Comparison of ENCODE assay signal across 8 cellular contexts in the genomic region with DNA sequence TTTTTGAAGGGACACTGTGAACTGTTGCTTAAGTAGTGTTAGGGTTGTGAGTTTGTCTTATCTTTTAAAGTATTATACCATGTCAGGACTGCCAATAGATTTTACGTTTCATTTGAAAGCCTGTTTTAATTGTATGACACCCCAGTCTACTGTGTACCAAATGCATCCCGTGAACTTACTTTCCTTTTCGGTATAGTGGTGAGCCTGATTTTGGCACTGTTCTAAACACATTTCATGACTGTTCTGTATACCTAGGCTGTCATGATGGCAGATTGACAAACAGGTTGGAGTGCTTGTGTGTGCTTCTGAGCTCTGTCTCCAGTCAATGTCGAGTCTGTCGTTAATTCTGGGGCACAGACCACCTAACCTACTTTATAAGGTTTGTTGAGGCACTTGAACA. TPM values are rescaled to one million over a fixed set of nuclear protein-coding genes. Genes with fewer than 3 reads are reported as not detected.
DNase-seq lines count a peak whose midpoint lies in the region; ATAC-seq, FAIRE-seq and TF ChIP-seq lines count a peak whose summit lies in the region.

No MANE protein-coding gene starts in this region.

- H3K9me3 Mint-ChIP-seq in activated naive CD4-positive, alpha-beta T cell treated with anti-CD3 and anti-CD28 coated beads for 36 hours, result no peaks in the 10 kb centered on the region
- no peaks in the 10 kb centered on the region for H3K9me3 Mint-ChIP-seq in WTC11

- H3K4me2 ChIP-seq in hepatocyte, result peak overlapping the region; percentile 88

- peak overlapping the region; percentile 93 for H3K4me3 Mint-ChIP-seq in activated naive CD4-positive, alpha-beta T cell treated with anti-CD3 and anti-CD28 coated beads for 36 hours
- H3K4me3 Mint-ChIP-seq in WTC11, result peak overlapping the region; percentile 94

- POLR2A ChIA-PET in WTC11 (lab: Charles Lee), result interaction anchor here (0.5 to 1.7 kb wide), 6 partner anchors 9 to 392 kb away, joined by 3 to 11 read pairs (median 6); a partner anchor contains a TSS

- peaks cover 61% of the 10 kb centered on the region for H3K79me2 ChIP-seq in hepatocyte

- H3K9me3 ChIP-seq in hepatocyte (ENCODE audit: low read depth) (no peaks in the 10 kb centered on the region), small intestine (ENCODE audit: control insufficient read depth, low read depth) (no peaks in the 10 kb centered on the region)

- WGBS in hepatocyte (ENCODE audit: low lambda C conversion rate, missing lambda C conversion rate), result 2% methylated on average over 5 of the region's 5 CpGs
- 0 to 4% (median 2%) methylated on average over 5 of the region's 5 CpGs for WGBS in small intestine, 3 donors

- peaks cover 19% of the 10 kb centered on the region for H3K4me1 Mint-ChIP-seq in activated naive CD4-positive, alpha-beta T cell treated with anti-CD3 and anti-CD28 coated beads for 36 hours (ENCODE audit: low read depth)
- H3K4me1 Mint-ChIP-seq in WTC11, result peaks cover 30% of the 10 kb centered on the region

- peaks cover 1% of the 10 kb centered on the region for H3K36me3 Mint-ChIP-seq in activated naive CD4-positive, alpha-beta T cell treated with anti-CD3 and anti-CD28 coated beads for 36 hours (ENCODE audit: low read depth)
- peaks cover 28% of the 10 kb centered on the region for H3K36me3 Mint-ChIP-seq in WTC11

- no peaks in the 10 kb centered on the region for H3K9me2 ChIP-seq in hepatocyte (replicated peaks; ENCODE audit: insufficient read depth)

- peak overlapping the region; percentile 99 for H2AFZ ChIP-seq in hepatocyte

- intact Hi-C loops in activated naive CD4-positive, alpha-beta T cell treated with anti-CD3 and anti-CD28 coated beads for 36 hours (cut with micrococcal nuclease), result loop anchor here (1.0 to 5.0 kb wide), 8 partner anchors 43 to 592 kb away; a partner anchor contains a TSS

- H3K27me3 ChIP-seq in hepatocyte (no peaks in the 10 kb centered on the region), small intestine (ENCODE audit: control insufficient read depth in 2 of 2, insufficient read depth in 2 of 2, low read length in 2 of 2) (no peaks in the 10 kb centered on the region)

- H3K4me3 ChIP-seq in hepatocyte (peak overlapping the region; percentile 92), small intestine (ENCODE audit: low read depth in 1 of 2, low read length in 2 of 2) (peak overlapping the region; percentile 84 to 98)

- H3K4me1 ChIP-seq in hepatocyte (ENCODE audit: insufficient read depth) (peaks cover 4% of the 10 kb centered on the region), small intestine (ENCODE audit: control insufficient read depth in 2 of 2, insufficient read depth in 1 of 2, low read depth in 1 of 2, low read length in 1 of 2) (peaks cover 0 to 8% of the 10 kb centered on the region in 2 donors)

- H3K27me3 Mint-ChIP-seq in activated naive CD4-positive, alpha-beta T cell treated with anti-CD3 and anti-CD28 coated beads for 36 hours (ENCODE audit: low read depth), result no peaks in the 10 kb centered on the region
- no peaks in the 10 kb centered on the region for H3K27me3 Mint-ChIP-seq in WTC11 (ENCODE audit: low read depth)

- peak; percentile 13 for ATAC-seq in HG02970 (IDR thresholded peaks at IDR 0.05; ENCODE audit: low FRiP score, unreplicated experiment)
- ATAC-seq in WTC11, result no peak

- no peaks in the 10 kb centered on the region for H3K36me3 ChIP-seq in hepatocyte (replicated peaks; ENCODE audit: insufficient read depth, low read depth)
- H3K36me3 ChIP-seq in small intestine (ENCODE audit: control insufficient read depth in 2 of 2, insufficient read depth in 2 of 2, low read length in 2 of 2), result no peaks in the 10 kb centered on the region

- peak; percentile 8 for DNase-seq in activated naive CD4-positive, alpha-beta T cell treated with anti-CD3 and anti-CD28 coated beads for 36 hours
- DNase-seq in activated naive CD4-positive, alpha-beta T cell treated with Interleukin-2 at 50 U/mL for 16 hours, result no peak
- DNase-seq in WTC11 (ENCODE audit: low spot score), result no peak
- DNase-seq in hepatocyte (ENCODE audit: low spot score), result no peak
- DNase-seq in small intestine, result peak; percentile 41
- no peak for DNase-seq in NCI-H510A (lab: John Stamatoyannopoulos, UW)
- DNase-seq in A172 (ENCODE audit: low spot score), result no peak

- FAIRE-seq in small intestine (lab: Jason Lieb, UNC), result no peak

- TF ChIP-seq CTCF in WTC11 (IDR thresholded peaks at IDR 0.05), result no peak
- no peak for TF ChIP-seq CTCF in hepatocyte (IDR thresholded peaks at IDR 0.05; ENCODE audit: poor library complexity)

- peak overlapping the region; percentile 37 for H3K27ac Mint-ChIP-seq in activated naive CD4-positive, alpha-beta T cell treated with anti-CD3 and anti-CD28 coated beads for 36 hours
- H3K27ac Mint-ChIP-seq in WTC11, result peak overlapping the region; percentile 84

- H3K27ac ChIP-seq in hepatocyte (peak overlapping the region; percentile 80), small intestine (ENCODE audit: low read depth in 1 of 2, low read length in 1 of 2) (peak overlapping the region in 1 of 2 donors; percentile 41)

- CTCF ChIA-PET in activated naive CD4-positive, alpha-beta T cell treated with anti-CD3 and anti-CD28 coated beads for 36 hours (lab: Charles Lee), result interaction anchor here (1.2 kb wide), 1 partner anchor 433 kb away, joined by 3 read pairs; no protein-coding TSS in a partner anchor
- CTCF ChIA-PET in WTC11 (lab: Charles Lee), result interaction anchor here (0.6 to 1.7 kb wide), 4 partner anchors 93 to 146 kb away, joined by 3 to 4 read pairs (median 4); no protein-coding TSS in a partner anchor

- peaks cover 26% of the 10 kb centered on the region for H4K20me1 ChIP-seq in hepatocyte (ENCODE audit: insufficient read depth, poor library complexity, severe bottlenecking)

TF ChIP-seq in WTC11, 78 proteins besides CTCF, POLR2A, EP300 and RAD21 (continues in another document):
- TF ChIP-seq GTF2I (CRISPR knock-in tag; conservative IDR thresholded peaks at IDR 0.05), result no peak
- TF ChIP-seq, protein P1, sequence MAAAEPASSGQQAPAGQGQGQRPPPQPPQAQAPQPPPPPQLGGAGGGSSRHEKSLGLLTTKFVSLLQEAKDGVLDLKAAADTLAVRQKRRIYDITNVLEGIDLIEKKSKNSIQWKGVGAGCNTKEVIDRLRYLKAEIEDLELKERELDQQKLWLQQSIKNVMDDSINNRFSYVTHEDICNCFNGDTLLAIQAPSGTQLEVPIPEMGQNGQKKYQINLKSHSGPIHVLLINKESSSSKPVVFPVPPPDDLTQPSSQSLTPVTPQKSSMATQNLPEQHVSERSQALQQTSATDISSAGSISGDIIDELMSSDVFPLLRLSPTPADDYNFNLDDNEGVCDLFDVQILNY (CRISPR knock-in tag; IDR thresholded peaks at IDR 0.05), result no peak
- TF ChIP-seq, protein P2, sequence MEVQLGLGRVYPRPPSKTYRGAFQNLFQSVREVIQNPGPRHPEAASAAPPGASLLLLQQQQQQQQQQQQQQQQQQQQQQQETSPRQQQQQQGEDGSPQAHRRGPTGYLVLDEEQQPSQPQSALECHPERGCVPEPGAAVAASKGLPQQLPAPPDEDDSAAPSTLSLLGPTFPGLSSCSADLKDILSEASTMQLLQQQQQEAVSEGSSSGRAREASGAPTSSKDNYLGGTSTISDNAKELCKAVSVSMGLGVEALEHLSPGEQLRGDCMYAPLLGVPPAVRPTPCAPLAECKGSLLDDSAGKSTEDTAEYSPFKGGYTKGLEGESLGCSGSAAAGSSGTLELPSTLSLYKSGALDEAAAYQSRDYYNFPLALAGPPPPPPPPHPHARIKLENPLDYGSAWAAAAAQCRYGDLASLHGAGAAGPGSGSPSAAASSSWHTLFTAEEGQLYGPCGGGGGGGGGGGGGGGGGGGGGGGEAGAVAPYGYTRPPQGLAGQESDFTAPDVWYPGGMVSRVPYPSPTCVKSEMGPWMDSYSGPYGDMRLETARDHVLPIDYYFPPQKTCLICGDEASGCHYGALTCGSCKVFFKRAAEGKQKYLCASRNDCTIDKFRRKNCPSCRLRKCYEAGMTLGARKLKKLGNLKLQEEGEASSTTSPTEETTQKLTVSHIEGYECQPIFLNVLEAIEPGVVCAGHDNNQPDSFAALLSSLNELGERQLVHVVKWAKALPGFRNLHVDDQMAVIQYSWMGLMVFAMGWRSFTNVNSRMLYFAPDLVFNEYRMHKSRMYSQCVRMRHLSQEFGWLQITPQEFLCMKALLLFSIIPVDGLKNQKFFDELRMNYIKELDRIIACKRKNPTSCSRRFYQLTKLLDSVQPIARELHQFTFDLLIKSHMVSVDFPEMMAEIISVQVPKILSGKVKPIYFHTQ (CRISPR knock-in tag; IDR thresholded peaks at IDR 0.05), result no peak
- TF ChIP-seq ZNF138 (CRISPR knock-in tag; conservative IDR thresholded peaks at IDR 0.05), result no peak
- no peak for TF ChIP-seq ZNF317 (CRISPR knock-in tag; IDR thresholded peaks at IDR 0.05; ENCODE audit: borderline replicate concordance, low read depth)
- no peak for TF ChIP-seq JAZF1 (CRISPR knock-in tag; IDR thresholded peaks at IDR 0.05)
- TF ChIP-seq, protein P3, sequence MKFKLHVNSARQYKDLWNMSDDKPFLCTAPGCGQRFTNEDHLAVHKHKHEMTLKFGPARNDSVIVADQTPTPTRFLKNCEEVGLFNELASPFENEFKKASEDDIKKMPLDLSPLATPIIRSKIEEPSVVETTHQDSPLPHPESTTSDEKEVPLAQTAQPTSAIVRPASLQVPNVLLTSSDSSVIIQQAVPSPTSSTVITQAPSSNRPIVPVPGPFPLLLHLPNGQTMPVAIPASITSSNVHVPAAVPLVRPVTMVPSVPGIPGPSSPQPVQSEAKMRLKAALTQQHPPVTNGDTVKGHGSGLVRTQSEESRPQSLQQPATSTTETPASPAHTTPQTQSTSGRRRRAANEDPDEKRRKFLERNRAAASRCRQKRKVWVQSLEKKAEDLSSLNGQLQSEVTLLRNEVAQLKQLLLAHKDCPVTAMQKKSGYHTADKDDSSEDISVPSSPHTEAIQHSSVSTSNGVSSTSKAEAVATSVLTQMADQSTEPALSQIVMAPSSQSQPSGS (CRISPR knock-in tag; IDR thresholded peaks at IDR 0.05; ENCODE audit: borderline replicate concordance, low read depth), result no peak
- no peak for TF ChIP-seq SP1 (CRISPR knock-in tag; conservative IDR thresholded peaks at IDR 0.05)

RNA-seq across cellular contexts. Expression of a gene that starts 0.7 kb away (rescaled TPM):
- total RNA-seq in activated naive CD4-positive, alpha-beta T cell treated with anti-CD3 and anti-CD28 coated beads for 36 hours, result 1 to 10 TPM; 6.8 to 8.1 TPM
- total RNA-seq in WTC11 (2021) (52.8 to 68.3 TPM (median 66.2 TPM) in 3 replicates), hepatocyte (19.5 and 28.2 TPM in 2 replicates)
- polyA plus RNA-seq in hepatocyte (23.6 and 25.7 TPM in 2 replicates), small intestine (10 to 100 TPM in 2 of 3 donors, 1 to 10 TPM in 1; 3.0 to 18.6 (median 11.0) TPM)
- 20.0 and 22.8 TPM in 2 replicates for total RNA-seq in A172 (2014; rRNA removed; shearing (Covaris generic))

Comparison
In these comparisons a context has a peak if more than half of its experiments do, and no peak if none do; other contexts are left out.
1. DNase-seq: peak in activated naive CD4-positive, alpha-beta T cell treated with anti-CD3 and anti-CD28 coated beads for 36 hours (single experiment) and small intestine (single experiment); none in activated naive CD4-positive, alpha-beta T cell treated with Interleukin-2 at 50 U/mL for 16 hours (single experiment), WTC11 (single experiment), hepatocyte (single experiment), NCI-H510A (single experiment) and A172 (single experiment).